In the genomic region with DNA sequence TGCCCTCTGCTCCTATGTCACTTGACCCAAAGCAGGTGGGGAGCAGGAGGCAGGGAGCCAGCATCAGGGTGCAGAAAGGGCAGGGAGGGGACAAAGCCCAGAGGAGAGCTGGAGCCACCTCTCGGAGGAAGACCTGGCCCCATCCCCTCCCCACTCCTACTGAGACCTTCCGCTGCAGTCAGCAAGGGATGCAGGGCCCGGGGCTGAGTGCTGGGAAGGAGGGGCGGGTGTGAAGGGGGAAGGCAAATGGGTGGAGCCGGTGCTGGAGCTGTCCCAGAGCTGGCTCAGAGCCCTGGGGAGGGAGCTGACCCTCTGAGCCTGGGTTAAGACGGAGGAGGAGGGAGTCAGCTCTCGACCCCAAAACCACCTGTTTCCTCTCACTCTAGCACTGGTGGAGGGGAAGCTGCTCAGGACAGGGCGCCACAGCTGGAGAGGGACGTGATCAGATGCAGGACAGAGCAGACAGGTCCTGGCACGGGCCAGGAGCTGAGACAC, we compare ENCODE assay signal across 9 cellular contexts. TPM values are rescaled to one million over a fixed set of nuclear protein-coding genes. Genes with fewer than 3 reads are reported as not detected.
DNase-seq lines count a peak whose midpoint lies in the region; ATAC-seq and TF ChIP-seq lines count a peak whose summit lies in the region.
"Had no signal": no experiment of that assay in that cellular context is flagged by ENCODE, and none has a peak within 500 bp of the region (broad histone marks: within the 10 kb centered on the region; RNA-seq: fewer than 3 reads in every experiment).

No MANE protein-coding gene starts in this region.

- peaks cover 36% of the 10 kb centered on the region for H3K4me1 Mint-ChIP-seq in osteocyte (ENCODE audit: unreplicated experiment)

- TF ChIP-seq CTCF in BE2C (IDR thresholded peaks at IDR 0.05; ENCODE audit: low read depth, low read length) (no peak), RWPE2 (IDR thresholded peaks at IDR 0.05; ENCODE audit: poor library complexity, severe bottlenecking) (no peak), osteocyte (IDR thresholded peaks at IDR 0.05) (no peak)

- H3K36me3 ChIP-seq in BE2C (no peaks in the 10 kb centered on the region), RWPE2 (ENCODE audit: low read depth) (no peaks in the 10 kb centered on the region)

- H3K4me3 ChIP-seq in BE2C (ENCODE audit: low read depth, low read length) (no peak overlapping the region), RWPE2 (ENCODE audit: severe bottlenecking) (no peak overlapping the region)
- H3K4me3 ChIP-seq: SJSA1 had no signal

- H3K27me3 ChIP-seq in BE2C (no peaks in the 10 kb centered on the region), RWPE2 (ENCODE audit: insufficient read depth, poor library complexity, severe bottlenecking) (no peaks in the 10 kb centered on the region)
- H3K27me3 ChIP-seq: SJSA1 had no signal

- H3K36me3 Mint-ChIP-seq in osteocyte (ENCODE audit: unreplicated experiment) = peaks cover 14% of the 10 kb centered on the region

- no peaks in the 10 kb centered on the region for H3K27me3 Mint-ChIP-seq in osteocyte (ENCODE audit: unreplicated experiment)

- ATAC-seq in RWPE2 (ENCODE audit: low read depth) (no peak), Right ventricle myocardium inferior (peak; percentile 67), HG02981 (IDR thresholded peaks at IDR 0.05; ENCODE audit: unreplicated experiment) (no peak)

- H3K9me3 ChIP-seq in BE2C = no peaks in the 10 kb centered on the region
- H3K9me3 ChIP-seq in RWPE2 (ENCODE audit: severe bottlenecking) = no peaks in the 10 kb centered on the region
- H3K9me3 ChIP-seq: SJSA1 had no signal

- H3K27ac ChIP-seq in RWPE2 (ENCODE audit: poor library complexity, severe bottlenecking) = peak overlapping the region; percentile 63

- H3K4me1 ChIP-seq in BE2C (peaks cover 43% of the 10 kb centered on the region), RWPE2 (ENCODE audit: insufficient read depth, poor library complexity, severe bottlenecking) (peaks cover 22% of the 10 kb centered on the region)

- H3K9me3 Mint-ChIP-seq in osteocyte (ENCODE audit: unreplicated experiment) = no peaks in the 10 kb centered on the region

- DNase-seq in BE2C = peak; percentile 63
- DNase-seq in RWPE2 (ENCODE audit: low spot score) = peak; percentile 58
- DNase-seq in Right ventricle myocardium inferior (ENCODE audit: missing footprints) = peak; percentile 89
- no peak for DNase-seq in osteocyte (ENCODE audit: extremely low spot score, unreplicated experiment)
- no peak for DNase-seq in occipital lobe (lab: John Stamatoyannopoulos, UW)
- no peak for DNase-seq in erythroblast (lab: John Stamatoyannopoulos, UW)
- no peak for DNase-seq in NCI-H2081 (lab: John Stamatoyannopoulos, UW)

- intact Hi-C loops in Right ventricle myocardium inferior (cut with DNase I) = loop anchor here (2.0 kb wide), 1 partner anchor 20 kb away; no protein-coding TSS in a partner anchor

- no peak overlapping the region for H3K4me3 Mint-ChIP-seq in osteocyte (ENCODE audit: unreplicated experiment)

- H3K27ac Mint-ChIP-seq in osteocyte (ENCODE audit: unreplicated experiment) = peak overlapping the region; percentile 91

- no peak for TF ChIP-seq POLR2A in erythroblast (IDR thresholded peaks at IDR 0.05; ENCODE audit: low read length)

RNA-seq across cellular contexts. Expression of a gene that starts 33.8 kb away (rescaled TPM):
- 28.3 TPM for polyA plus RNA-seq in BE2C (2012; ENCODE audit: insufficient read depth, insufficient read length, low read depth)
- 20.1 TPM for total RNA-seq in Right ventricle myocardium inferior
- total RNA-seq in osteocyte = 40.5 and 42.8 TPM in 2 replicates
- 10.3 TPM for total RNA-seq in occipital lobe

RNA-seq across cellular contexts. Expression of a gene that starts 49.8 kb away (rescaled TPM):
- polyA plus RNA-seq in BE2C (2012; ENCODE audit: insufficient read depth, insufficient read length, low read depth) = 0.14 TPM
- 0.46 TPM for total RNA-seq in Right ventricle myocardium inferior
- 9.0 and 10.1 TPM in 2 replicates for total RNA-seq in osteocyte
- total RNA-seq in occipital lobe = 0.16 TPM

Comparison
In these comparisons a context has a peak if more than half of its experiments do, and no peak if none do; other contexts are left out.
1. DNase-seq: peak in BE2C (single experiment), RWPE2 (single experiment) and Right ventricle myocardium inferior (single experiment); none in osteocyte (single experiment), occipital lobe (single experiment), erythroblast (0 of 2) and NCI-H2081 (0 of 2).